Comparison of ENCODE assay signal across 2 cellular contexts in the genomic region with DNA sequence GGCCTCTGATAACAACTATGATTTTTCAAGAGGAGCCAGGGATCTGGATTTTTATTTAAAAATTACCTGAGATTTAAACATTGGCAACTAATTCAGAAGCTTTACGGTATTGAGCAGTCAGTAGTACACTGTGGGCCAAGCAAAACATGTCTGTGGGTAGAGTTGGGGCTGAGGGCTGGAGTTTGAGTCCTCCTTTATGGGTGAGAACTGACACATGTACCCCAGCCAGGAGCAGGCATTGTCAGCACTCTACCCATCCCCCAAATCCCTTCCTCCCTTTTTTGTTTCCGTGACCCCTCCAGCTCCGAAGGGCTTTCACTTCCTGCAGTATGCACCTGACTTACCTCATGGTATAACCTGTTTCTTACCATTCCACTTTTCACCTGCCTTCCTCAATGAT.
TF ChIP-seq lines count a peak whose summit lies in the region.

No MANE protein-coding gene starts in this region.

TF ChIP-seq in WTC11, 78 proteins besides CTCF, POLR2A, EP300 and RAD21:
- TF ChIP-seq, protein P1, sequence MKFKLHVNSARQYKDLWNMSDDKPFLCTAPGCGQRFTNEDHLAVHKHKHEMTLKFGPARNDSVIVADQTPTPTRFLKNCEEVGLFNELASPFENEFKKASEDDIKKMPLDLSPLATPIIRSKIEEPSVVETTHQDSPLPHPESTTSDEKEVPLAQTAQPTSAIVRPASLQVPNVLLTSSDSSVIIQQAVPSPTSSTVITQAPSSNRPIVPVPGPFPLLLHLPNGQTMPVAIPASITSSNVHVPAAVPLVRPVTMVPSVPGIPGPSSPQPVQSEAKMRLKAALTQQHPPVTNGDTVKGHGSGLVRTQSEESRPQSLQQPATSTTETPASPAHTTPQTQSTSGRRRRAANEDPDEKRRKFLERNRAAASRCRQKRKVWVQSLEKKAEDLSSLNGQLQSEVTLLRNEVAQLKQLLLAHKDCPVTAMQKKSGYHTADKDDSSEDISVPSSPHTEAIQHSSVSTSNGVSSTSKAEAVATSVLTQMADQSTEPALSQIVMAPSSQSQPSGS (CRISPR knock-in tag; IDR thresholded peaks at IDR 0.05; ENCODE audit: borderline replicate concordance, low read depth): no peak
- TF ChIP-seq NR2C2 (CRISPR knock-in tag; IDR thresholded peaks at IDR 0.05): no peak
- no peak for TF ChIP-seq TEAD1 (CRISPR knock-in tag; IDR thresholded peaks at IDR 0.05)
- no peak for TF ChIP-seq KAT7 (CRISPR knock-in tag; IDR thresholded peaks at IDR 0.05; ENCODE audit: borderline replicate concordance)
- TF ChIP-seq ZBTB21 (CRISPR knock-in tag; IDR thresholded peaks at IDR 0.05; ENCODE audit: borderline replicate concordance): no peak
- no peak for TF ChIP-seq FOXK1 (CRISPR knock-in tag; IDR thresholded peaks at IDR 0.05)
- TF ChIP-seq, protein P2, sequence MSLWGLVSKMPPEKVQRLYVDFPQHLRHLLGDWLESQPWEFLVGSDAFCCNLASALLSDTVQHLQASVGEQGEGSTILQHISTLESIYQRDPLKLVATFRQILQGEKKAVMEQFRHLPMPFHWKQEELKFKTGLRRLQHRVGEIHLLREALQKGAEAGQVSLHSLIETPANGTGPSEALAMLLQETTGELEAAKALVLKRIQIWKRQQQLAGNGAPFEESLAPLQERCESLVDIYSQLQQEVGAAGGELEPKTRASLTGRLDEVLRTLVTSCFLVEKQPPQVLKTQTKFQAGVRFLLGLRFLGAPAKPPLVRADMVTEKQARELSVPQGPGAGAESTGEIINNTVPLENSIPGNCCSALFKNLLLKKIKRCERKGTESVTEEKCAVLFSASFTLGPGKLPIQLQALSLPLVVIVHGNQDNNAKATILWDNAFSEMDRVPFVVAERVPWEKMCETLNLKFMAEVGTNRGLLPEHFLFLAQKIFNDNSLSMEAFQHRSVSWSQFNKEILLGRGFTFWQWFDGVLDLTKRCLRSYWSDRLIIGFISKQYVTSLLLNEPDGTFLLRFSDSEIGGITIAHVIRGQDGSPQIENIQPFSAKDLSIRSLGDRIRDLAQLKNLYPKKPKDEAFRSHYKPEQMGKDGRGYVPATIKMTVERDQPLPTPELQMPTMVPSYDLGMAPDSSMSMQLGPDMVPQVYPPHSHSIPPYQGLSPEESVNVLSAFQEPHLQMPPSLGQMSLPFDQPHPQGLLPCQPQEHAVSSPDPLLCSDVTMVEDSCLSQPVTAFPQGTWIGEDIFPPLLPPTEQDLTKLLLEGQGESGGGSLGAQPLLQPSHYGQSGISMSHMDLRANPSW (CRISPR knock-in tag; conservative IDR thresholded peaks at IDR 0.05; ENCODE audit: low read depth): no peak
- TF ChIP-seq ERG (CRISPR knock-in tag; IDR thresholded peaks at IDR 0.05): no peak
- no peak for TF ChIP-seq NR3C1 (CRISPR knock-in tag; conservative IDR thresholded peaks at IDR 0.05; ENCODE audit: low read depth)
- no peak for TF ChIP-seq FOXJ3 (CRISPR knock-in tag; IDR thresholded peaks at IDR 0.05; ENCODE audit: borderline replicate concordance)
- TF ChIP-seq ZNF396 (CRISPR knock-in tag; IDR thresholded peaks at IDR 0.05; ENCODE audit: borderline replicate concordance): no peak
- no peak for TF ChIP-seq PRDM15 (CRISPR knock-in tag; IDR thresholded peaks at IDR 0.05)
- TF ChIP-seq ZNF423 (CRISPR knock-in tag; IDR thresholded peaks at IDR 0.05): no peak
- no peak for TF ChIP-seq SMAD4 (CRISPR knock-in tag; IDR thresholded peaks at IDR 0.05)
- TF ChIP-seq ZNF263 (CRISPR knock-in tag; IDR thresholded peaks at IDR 0.05; ENCODE audit: low read depth): no peak
TF ChIP-seq in WTC11: peak in this region for 0.

TF ChIP-seq in H1, 55 proteins besides CTCF, POLR2A, EP300 and RAD21:
- no peak for TF ChIP-seq RNF2 (IDR thresholded peaks at IDR 0.05; ENCODE audit: borderline replicate concordance, low read depth, low read length, missing control alignments, poor library complexity, severe bottlenecking)
- TF ChIP-seq CHD2 (IDR thresholded peaks at IDR 0.05; ENCODE audit: low read length): no peak
- no peak for TF ChIP-seq SP4 (IDR thresholded peaks at IDR 0.05; ENCODE audit: low read length)
- no peak for TF ChIP-seq CBX8 (IDR thresholded peaks at IDR 0.05; ENCODE audit: borderline replicate concordance, low read depth, low read length)
- TF ChIP-seq POLR2AphosphoS5 (IDR thresholded peaks at IDR 0.05; ENCODE audit: low read depth, low read length): no peak
- TF ChIP-seq, protein P3, sequence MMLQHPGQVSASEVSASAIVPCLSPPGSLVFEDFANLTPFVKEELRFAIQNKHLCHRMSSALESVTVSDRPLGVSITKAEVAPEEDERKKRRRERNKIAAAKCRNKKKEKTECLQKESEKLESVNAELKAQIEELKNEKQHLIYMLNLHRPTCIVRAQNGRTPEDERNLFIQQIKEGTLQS (IDR thresholded peaks at IDR 0.05; ENCODE audit: insufficient read depth, low read depth, low read length): no peak
- TF ChIP-seq, protein P1 (IDR thresholded peaks at IDR 0.05; ENCODE audit: low read length): no peak
- no peak for TF ChIP-seq RXRA (IDR thresholded peaks at IDR 0.05; ENCODE audit: insufficient read depth, low read depth, low read length)
- TF ChIP-seq KDM5A (IDR thresholded peaks at IDR 0.05; ENCODE audit: low read length): no peak
- no peak for TF ChIP-seq RBBP5 (IDR thresholded peaks at IDR 0.05; ENCODE audit: borderline replicate concordance, low read depth, low read length)
- TF ChIP-seq SAP30 (IDR thresholded peaks at IDR 0.05; ENCODE audit: insufficient read depth, insufficient replicate concordance, low read length): no peak
- TF ChIP-seq KDM1A (IDR thresholded peaks at IDR 0.05; ENCODE audit: borderline replicate concordance, low read length): no peak
- no peak for TF ChIP-seq NRF1 (IDR thresholded peaks at IDR 0.05; ENCODE audit: low read depth, low read length)
- TF ChIP-seq CEBPB (IDR thresholded peaks at IDR 0.05; ENCODE audit: low read depth, low read length): no peak
- no peak for TF ChIP-seq TBP (IDR thresholded peaks at IDR 0.05; ENCODE audit: low read depth, low read length)
- TF ChIP-seq TEAD4 (IDR thresholded peaks at IDR 0.05; ENCODE audit: low read depth, low read length): no peak
- TF ChIP-seq TCF12 (IDR thresholded peaks at IDR 0.05; ENCODE audit: low read depth, low read length): no peak
- TF ChIP-seq, protein P4, sequence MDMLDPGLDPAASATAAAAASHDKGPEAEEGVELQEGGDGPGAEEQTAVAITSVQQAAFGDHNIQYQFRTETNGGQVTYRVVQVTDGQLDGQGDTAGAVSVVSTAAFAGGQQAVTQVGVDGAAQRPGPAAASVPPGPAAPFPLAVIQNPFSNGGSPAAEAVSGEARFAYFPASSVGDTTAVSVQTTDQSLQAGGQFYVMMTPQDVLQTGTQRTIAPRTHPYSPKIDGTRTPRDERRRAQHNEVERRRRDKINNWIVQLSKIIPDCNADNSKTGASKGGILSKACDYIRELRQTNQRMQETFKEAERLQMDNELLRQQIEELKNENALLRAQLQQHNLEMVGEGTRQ (IDR thresholded peaks at IDR 0.05; ENCODE audit: low read length): no peak
- TF ChIP-seq GABPA (IDR thresholded peaks at IDR 0.05; ENCODE audit: borderline replicate concordance, insufficient read depth, low read length): no peak
